In the genomic region with DNA sequence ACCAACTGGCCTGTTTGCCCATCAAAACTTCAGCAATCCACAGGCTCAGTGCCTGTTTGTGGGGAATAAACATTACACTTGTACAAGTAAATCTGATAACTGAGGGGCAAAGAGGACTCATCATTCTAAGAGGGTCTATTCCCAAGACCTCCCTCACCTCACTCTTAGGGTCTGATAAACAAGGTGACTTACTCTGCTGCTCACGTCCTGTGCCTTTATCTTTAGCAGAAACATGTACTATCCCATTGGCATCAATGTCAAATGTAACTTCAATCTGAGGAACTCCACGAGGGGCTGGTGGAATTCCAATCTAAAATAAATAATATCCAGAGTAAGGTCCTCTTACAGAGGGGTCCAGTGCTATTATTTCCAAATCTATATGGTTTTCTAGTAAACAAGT, we compare ENCODE assay signal across 20 cellular contexts.
"Had no signal": no experiment of that assay in that cellular context is flagged by ENCODE, and none has a peak within 500 bp of the region (broad histone marks: within the 10 kb centered on the region; RNA-seq: fewer than 3 reads in every experiment).

No MANE protein-coding gene starts in this region.

- H3K9ac ChIP-seq: neural progenitor cell had no signal

- H3K27ac ChIP-seq: dorsolateral prefrontal cortex, neural progenitor cell, ovary, suprapubic skin, thyroid gland had no signal

- H3K27me3 ChIP-seq: dorsolateral prefrontal cortex, neural progenitor cell, ovary, suprapubic skin, thyroid gland had no signal

- ATAC-seq: left colon; left ventricle myocardium superior; naive thymus-derived CD8-positive, alpha-beta T cell; right cardiac atrium; stimulated activated effector memory CD8-positive, alpha-beta T cell treated with anti-CD3 and anti-CD28 coated beads, Interleukin-12 subunit alpha, Interleukin-12 subunit beta, amount 100 ng/mL, for 72 hours; stimulated activated naive CD8-positive, alpha-beta T cell treated with anti-CD3 and anti-CD28 coated beads, Interleukin-15, Interleukin-2, amounts not matched to agents 100 U/mL and 50 U/mL, for 24 hours had no signal

- H3K36me3 ChIP-seq: ovary had no signal

- H2AFZ ChIP-seq: neural progenitor cell had no signal

- DNase-seq: cortex of kidney; dorsolateral prefrontal cortex; effector CD8-positive, alpha-beta T cell; foreskin melanocyte; head of caudate nucleus; hippocampal formation; left colon; left ventricle myocardium superior; naive thymus-derived CD8-positive, alpha-beta T cell; nucleus accumbens; ovary; right cardiac atrium; stimulated activated CD4-positive, alpha-beta T cell treated with anti-CD3 and anti-CD28 coated beads, Interleukin-4, amount 100 ng/mL, for 1 hour; stimulated activated CD8-positive, alpha-beta memory T cell treated with anti-CD3 and anti-CD28 coated beads, Interleukin-4, amount 100 ng/mL, for 48 hours; stimulated activated naive CD8-positive, alpha-beta T cell treated with anti-CD3 and anti-CD28 coated beads, Interleukin-15, Interleukin-2, amounts not matched to agents 100 U/mL and 50 U/mL, for 24 hours; thyroid gland had no signal

- H3K27me3 Mint-ChIP-seq: naive thymus-derived CD8-positive, alpha-beta T cell had no signal

- H3K4me2 ChIP-seq: neural progenitor cell had no signal

- H3K4me3 Mint-ChIP-seq: naive thymus-derived CD8-positive, alpha-beta T cell; neural progenitor cell; stimulated activated effector memory CD8-positive, alpha-beta T cell treated with anti-CD3 and anti-CD28 coated beads, Interleukin-12 subunit alpha, Interleukin-12 subunit beta, amount 100 ng/mL, for 72 hours; type B pancreatic cell had no signal

- H3K4me3 ChIP-seq: dorsolateral prefrontal cortex, neural progenitor cell, ovary, suprapubic skin, thyroid gland had no signal

- H3K27ac Mint-ChIP-seq: neural progenitor cell, type B pancreatic cell had no signal

- H3K4me1 ChIP-seq: neural progenitor cell had no signal

- H3K4me1 Mint-ChIP-seq: neural progenitor cell had no signal

- H3K9me3 Mint-ChIP-seq: naive thymus-derived CD8-positive, alpha-beta T cell; neural progenitor cell; stimulated activated effector memory CD8-positive, alpha-beta T cell treated with anti-CD3 and anti-CD28 coated beads, Interleukin-12 subunit alpha, Interleukin-12 subunit beta, amount 100 ng/mL, for 72 hours; type B pancreatic cell had no signal
